32 cellular contexts compared by ENCODE assay signal in genomic region chr7:57529931-57530330, GRCh38.
"Had no signal": no experiment of that assay in that cellular context is flagged by ENCODE, and none has a peak within 500 bp of the region (broad histone marks: within the 10 kb centered on the region; RNA-seq: fewer than 3 reads in every experiment).

No MANE protein-coding gene starts in this region.

- ATAC-seq: activated naive CD4-positive, alpha-beta T cell treated with anti-CD3 and anti-CD28 coated beads, Interleukin-2, amount 50 U/mL, for 72 hours; activated naive CD8-positive, alpha-beta T cell treated with anti-CD3 and anti-CD28 coated beads, Interleukin-2, amount 50 U/mL, for 24 hours; activated T-cell treated with anti-CD3 and anti-CD28 coated beads, Interleukin-2, amount 50 U/mL, for 4 hours; activated T-cell treated with anti-CD3 and anti-CD28 coated beads, Interleukin-2, amount 50 U/mL, for 72 hours; activated T-helper 17 cell treated with anti-CD3 and anti-CD28 coated beads, Interleukin-2, amount 50 U/mL, for 72 hours; body of pancreas had no signal

- DNase-seq: activated effector memory CD4-positive, alpha-beta T cell treated with anti-CD3 and anti-CD28 coated beads, Interleukin-2, amount 50 U/mL, for 16 hours; activated effector memory CD4-positive, alpha-beta T cell treated with Interleukin-2 at 50 U/mL for 16 hours; activated gamma-delta T cell; activated gamma-delta T cell treated with Interleukin-2 at 50 U/mL for 16 hours; activated naive CD4-positive, alpha-beta T cell; activated naive CD4-positive, alpha-beta T cell treated with anti-CD3 and anti-CD28 coated beads for 36 hours; activated naive CD4-positive, alpha-beta T cell treated with anti-CD3 and anti-CD28 coated beads, Interleukin-2, amount 10 ng/mL, durations not matched to agents 7 days and 5 days; activated naive CD4-positive, alpha-beta T cell treated with anti-CD3 and anti-CD28 coated beads, Interleukin-2, amount 50 U/mL, for 16 hours; activated naive CD4-positive, alpha-beta T cell treated with Interleukin-2 at 50 U/mL for 16 hours; activated naive CD8-positive, alpha-beta T cell treated with anti-CD3 and anti-CD28 coated beads for 36 hours; activated naive CD8-positive, alpha-beta T cell treated with anti-CD3 and anti-CD28 coated beads, Interleukin-2, amount 10 ng/mL, durations not matched to agents 7 days and 5 days; activated naive CD8-positive, alpha-beta T cell treated with anti-CD3 and anti-CD28 coated beads, Interleukin-2, amount 50 U/mL, for 24 hours; activated T-cell treated with anti-CD3 and anti-CD28 coated beads, Interleukin-2, amount 50 U/mL, for 1 hour; activated T-cell treated with anti-CD3 and anti-CD28 coated beads, Interleukin-2, amount 50 U/mL, for 24 hours; activated T-cell treated with anti-CD3 and anti-CD28 coated beads, Interleukin-2, amount 50 U/mL, for 4 hours; activated T-cell treated with anti-CD3 and anti-CD28 coated beads, Interleukin-2, amount 50 U/mL, for 48 hours; activated T-cell treated with anti-CD3 and anti-CD28 coated beads, Interleukin-2, amount 50 U/mL, for 72 hours; adrenal gland; amniotic stem cell; amygdala; anterior cingulate cortex; aorta; body of pancreas; brain microvascular endothelial cell; caudate nucleus; central memory CD4-positive, alpha-beta T cell; cerebellar nuclear complex had no signal

- H3K36me3 ChIP-seq: adrenal gland, ascending aorta, brain microvascular endothelial cell, breast epithelium, cardiac muscle cell had no signal

- H3K27ac ChIP-seq: adrenal gland, ascending aorta, body of pancreas, brain microvascular endothelial cell, breast epithelium, cardiac muscle cell had no signal

- H3K27me3 ChIP-seq: adrenal gland, ascending aorta, body of pancreas, brain microvascular endothelial cell, breast epithelium, cardiac muscle cell had no signal

- H3K4me1 ChIP-seq: adrenal gland, ascending aorta, body of pancreas, breast epithelium had no signal

- H3K4me3 ChIP-seq: adrenal gland, ascending aorta, body of pancreas, breast epithelium, cardiac muscle cell had no signal

- H3K9me3 ChIP-seq: adrenal gland, ascending aorta, body of pancreas had no signal
